ENCODE assay signal across 8 cellular contexts in the genomic region with DNA sequence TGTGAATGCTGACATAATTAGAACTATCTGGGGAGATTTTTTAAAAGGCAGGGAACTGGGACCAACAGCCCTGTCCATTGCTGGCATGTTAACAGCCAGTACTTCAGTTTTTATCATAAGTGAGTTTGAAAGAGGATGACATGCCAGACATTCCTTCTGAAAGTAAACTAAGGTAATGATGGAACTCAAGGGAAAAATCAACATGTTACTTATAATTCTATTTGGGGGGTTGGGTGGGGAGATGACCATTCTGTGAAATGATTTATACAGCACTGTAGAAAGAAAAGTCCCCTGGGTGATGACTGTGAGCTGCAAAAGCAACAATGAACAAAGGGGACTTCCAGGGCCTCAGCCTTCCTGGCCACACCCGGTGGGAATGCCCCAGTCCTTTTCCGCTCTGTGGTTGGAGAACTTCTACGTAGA. TPM values are rescaled to one million over a fixed set of nuclear protein-coding genes. Genes with fewer than 3 reads are reported as not detected.
A peak's percentile ranks its signal among the peaks of the same experiment; 100 is the strongest.
DNase-seq lines count a peak whose midpoint lies in the region; ATAC-seq and TF ChIP-seq lines count a peak whose summit lies in the region.

No MANE protein-coding gene starts in this region.

- ATAC-seq in GM18868 (IDR thresholded peaks at IDR 0.05; ENCODE audit: unreplicated experiment) (peak; percentile 90), HG03045 (IDR thresholded peaks at IDR 0.05; ENCODE audit: unreplicated experiment) (peak; percentile 83)

- no peaks in the 10 kb centered on the region for H3K9me3 ChIP-seq in uterus

- H3K4me3 ChIP-seq in uterus, result no peak overlapping the region

- no peak for TF ChIP-seq CTCF in uterus (IDR thresholded peaks at IDR 0.05)

- intact Hi-C loops in uterus (cut with DNase I; ENCODE audit: low total_unique reads), result no loop called here

- TF ChIP-seq POLR2A in uterus (IDR thresholded peaks at IDR 0.05), result no peak

- no peaks in the 10 kb centered on the region for H3K4me1 ChIP-seq in uterus

- H3K27ac ChIP-seq in uterus, result peak overlapping the region; percentile 32 to 54

- DNase-seq in amniotic epithelial cell (ENCODE audit: low read depth) (peak; percentile 31), kidney glomerular epithelial cell (lab: John Stamatoyannopoulos, UW) (peak; percentile 87), uterus (peak in 1 of 2 donors; percentile 29), occipital lobe (lab: John Stamatoyannopoulos, UW) (no peak), NCI-H82 (lab: John Stamatoyannopoulos, UW) (no peak), NCI-H774 (lab: John Stamatoyannopoulos, UW) (no peak)

- no peaks in the 10 kb centered on the region for H3K27me3 ChIP-seq in uterus

- H3K36me3 ChIP-seq in uterus, result no peaks in the 10 kb centered on the region

RNA-seq across cellular contexts. Expression of a gene that starts 5.4 kb away (rescaled TPM):
- 10 to 100 TPM in 1 of 4 donors, 1 to 10 TPM in 3; 2.1 to 17.4 (median 4.4) TPM for total RNA-seq in uterus
- total RNA-seq in occipital lobe, result 0.16 TPM

Comparison
In these comparisons a context has a peak if more than half of its experiments do, and no peak if none do; other contexts are left out.
1. DNase-seq: peak in amniotic epithelial cell (single experiment) and kidney glomerular epithelial cell (single experiment); none in occipital lobe (single experiment), NCI-H82 (single experiment) and NCI-H774 (single experiment).